1 cellular context compared by ENCODE assay signal in the genomic region with DNA sequence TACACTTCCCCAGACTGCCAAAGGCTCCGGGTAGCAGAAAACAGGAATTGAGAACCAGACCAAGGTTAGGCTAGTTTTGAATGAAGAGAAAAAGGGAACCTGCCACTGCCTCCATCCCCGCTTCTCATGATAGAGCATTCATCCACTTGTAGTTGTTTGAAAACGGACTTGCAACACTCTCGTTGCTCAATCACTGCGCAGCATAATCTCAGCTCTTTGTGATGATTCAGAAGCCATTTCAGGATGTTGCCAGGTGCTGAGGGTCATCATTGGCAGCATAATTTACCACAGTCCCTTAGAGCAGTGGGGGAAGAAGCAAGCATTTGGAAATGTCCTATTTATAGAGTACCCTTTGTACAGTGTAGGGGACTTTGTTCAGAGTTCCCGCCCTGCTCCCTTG.
TF ChIP-seq lines count a peak whose summit lies in the region.

No MANE protein-coding gene starts in this region.

TF ChIP-seq in HepG2, 621 proteins besides CTCF, POLR2A, EP300 and RAD21 (continued from another document and continues in another):
- TF ChIP-seq ZNF513 (CRISPR knock-in tag; conservative IDR thresholded peaks at IDR 0.05) (no peak), ZNF557 (CRISPR knock-in tag; IDR thresholded peaks at IDR 0.05) (no peak), PHF21A (CRISPR knock-in tag; IDR thresholded peaks at IDR 0.05) (no peak), PPARG (CRISPR knock-in tag; conservative IDR thresholded peaks at IDR 0.05) (no peak), PRMT3 (CRISPR knock-in tag; IDR thresholded peaks at IDR 0.05; ENCODE audit: borderline replicate concordance, low read depth) (no peak), ZNF576 (CRISPR knock-in tag; IDR thresholded peaks at IDR 0.05) (no peak), PLRG1 (conservative IDR thresholded peaks at IDR 0.05) (no peak), HNRNPK (IDR thresholded peaks at IDR 0.05; ENCODE audit: low read depth, low read length, poor library complexity, severe bottlenecking) (no peak), SMARCC2 (IDR thresholded peaks at IDR 0.05) (no peak), IRX3 (CRISPR knock-in tag; IDR thresholded peaks at IDR 0.05; ENCODE audit: borderline replicate concordance, low read depth) (no peak), HDAC2 (CRISPR knock-in tag; IDR thresholded peaks at IDR 0.05) (no peak), CENPT (CRISPR knock-in tag; IDR thresholded peaks at IDR 0.05; ENCODE audit: low read depth) (no peak), ZNF614 (CRISPR knock-in tag; IDR thresholded peaks at IDR 0.05; ENCODE audit: borderline replicate concordance) (peak; percentile 28; the same call in 1 of the 2 replicates), TAF15 (IDR thresholded peaks at IDR 0.05; ENCODE audit: low read depth, low read length, poor library complexity, severe bottlenecking) (no peak), ZNF18 (CRISPR knock-in tag; IDR thresholded peaks at IDR 0.05; ENCODE audit: insufficient replicate concordance) (no peak), YEATS4 (CRISPR knock-in tag; IDR thresholded peaks at IDR 0.05; ENCODE audit: borderline replicate concordance) (no peak), KDM3A (CRISPR knock-in tag; IDR thresholded peaks at IDR 0.05; ENCODE audit: low read depth) (no peak), DMAP1 (CRISPR knock-in tag; IDR thresholded peaks at IDR 0.05) (no peak), ZBTB7B (CRISPR knock-in tag; IDR thresholded peaks at IDR 0.05) (no peak), ZNF234 (CRISPR knock-in tag; conservative IDR thresholded peaks at IDR 0.05) (no peak), ZSCAN20 (CRISPR knock-in tag; IDR thresholded peaks at IDR 0.05; ENCODE audit: borderline replicate concordance) (no peak), REXO4 (CRISPR knock-in tag; IDR thresholded peaks at IDR 0.05; ENCODE audit: borderline replicate concordance) (no peak), FOXA3 (CRISPR knock-in tag; IDR thresholded peaks at IDR 0.05) (0 out of 2 replicates have a peak, but pooled peaks have one; percentile 45), ZNF335 (CRISPR knock-in tag; IDR thresholded peaks at IDR 0.05) (no peak), ZNF17 (CRISPR knock-in tag; IDR thresholded peaks at IDR 0.05) (no peak), FOXP1 (IDR thresholded peaks at IDR 0.05) (no peak), FOXP1 (CRISPR knock-in tag; IDR thresholded peaks at IDR 0.05) (0 out of 2 replicates have a peak, but pooled peaks have one; percentile 10), ZNF468 (CRISPR knock-in tag; IDR thresholded peaks at IDR 0.05) (no peak), ZNF546 (CRISPR knock-in tag; conservative IDR thresholded peaks at IDR 0.05) (no peak), ZNF441 (CRISPR knock-in tag; IDR thresholded peaks at IDR 0.05; ENCODE audit: borderline replicate concordance) (no peak), PBX2 (CRISPR knock-in tag; IDR thresholded peaks at IDR 0.05) (no peak), TMF1 (CRISPR knock-in tag; IDR thresholded peaks at IDR 0.05; ENCODE audit: low read depth) (no peak), THAP11 (CRISPR knock-in tag; IDR thresholded peaks at IDR 0.05) (no peak), ZMYM4 (CRISPR knock-in tag; IDR thresholded peaks at IDR 0.05) (no peak), MXD4 (CRISPR knock-in tag; IDR thresholded peaks at IDR 0.05) (no peak), TRIM24 (CRISPR knock-in tag; IDR thresholded peaks at IDR 0.05) (no peak), ZNF670 (CRISPR knock-in tag; IDR thresholded peaks at IDR 0.05; ENCODE audit: borderline replicate concordance) (no peak), RFX5 (IDR thresholded peaks at IDR 0.05; ENCODE audit: low read depth, low read length) (no peak)
- TF ChIP-seq, protein P1, sequence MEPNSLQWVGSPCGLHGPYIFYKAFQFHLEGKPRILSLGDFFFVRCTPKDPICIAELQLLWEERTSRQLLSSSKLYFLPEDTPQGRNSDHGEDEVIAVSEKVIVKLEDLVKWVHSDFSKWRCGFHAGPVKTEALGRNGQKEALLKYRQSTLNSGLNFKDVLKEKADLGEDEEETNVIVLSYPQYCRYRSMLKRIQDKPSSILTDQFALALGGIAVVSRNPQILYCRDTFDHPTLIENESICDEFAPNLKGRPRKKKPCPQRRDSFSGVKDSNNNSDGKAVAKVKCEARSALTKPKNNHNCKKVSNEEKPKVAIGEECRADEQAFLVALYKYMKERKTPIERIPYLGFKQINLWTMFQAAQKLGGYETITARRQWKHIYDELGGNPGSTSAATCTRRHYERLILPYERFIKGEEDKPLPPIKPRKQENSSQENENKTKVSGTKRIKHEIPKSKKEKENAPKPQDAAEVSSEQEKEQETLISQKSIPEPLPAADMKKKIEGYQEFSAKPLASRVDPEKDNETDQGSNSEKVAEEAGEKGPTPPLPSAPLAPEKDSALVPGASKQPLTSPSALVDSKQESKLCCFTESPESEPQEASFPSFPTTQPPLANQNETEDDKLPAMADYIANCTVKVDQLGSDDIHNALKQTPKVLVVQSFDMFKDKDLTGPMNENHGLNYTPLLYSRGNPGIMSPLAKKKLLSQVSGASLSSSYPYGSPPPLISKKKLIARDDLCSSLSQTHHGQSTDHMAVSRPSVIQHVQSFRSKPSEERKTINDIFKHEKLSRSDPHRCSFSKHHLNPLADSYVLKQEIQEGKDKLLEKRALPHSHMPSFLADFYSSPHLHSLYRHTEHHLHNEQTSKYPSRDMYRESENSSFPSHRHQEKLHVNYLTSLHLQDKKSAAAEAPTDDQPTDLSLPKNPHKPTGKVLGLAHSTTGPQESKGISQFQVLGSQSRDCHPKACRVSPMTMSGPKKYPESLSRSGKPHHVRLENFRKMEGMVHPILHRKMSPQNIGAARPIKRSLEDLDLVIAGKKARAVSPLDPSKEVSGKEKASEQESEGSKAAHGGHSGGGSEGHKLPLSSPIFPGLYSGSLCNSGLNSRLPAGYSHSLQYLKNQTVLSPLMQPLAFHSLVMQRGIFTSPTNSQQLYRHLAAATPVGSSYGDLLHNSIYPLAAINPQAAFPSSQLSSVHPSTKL (CRISPR knock-in tag; IDR thresholded peaks at IDR 0.05), result peak; percentile 62
- TF ChIP-seq, protein P2, sequence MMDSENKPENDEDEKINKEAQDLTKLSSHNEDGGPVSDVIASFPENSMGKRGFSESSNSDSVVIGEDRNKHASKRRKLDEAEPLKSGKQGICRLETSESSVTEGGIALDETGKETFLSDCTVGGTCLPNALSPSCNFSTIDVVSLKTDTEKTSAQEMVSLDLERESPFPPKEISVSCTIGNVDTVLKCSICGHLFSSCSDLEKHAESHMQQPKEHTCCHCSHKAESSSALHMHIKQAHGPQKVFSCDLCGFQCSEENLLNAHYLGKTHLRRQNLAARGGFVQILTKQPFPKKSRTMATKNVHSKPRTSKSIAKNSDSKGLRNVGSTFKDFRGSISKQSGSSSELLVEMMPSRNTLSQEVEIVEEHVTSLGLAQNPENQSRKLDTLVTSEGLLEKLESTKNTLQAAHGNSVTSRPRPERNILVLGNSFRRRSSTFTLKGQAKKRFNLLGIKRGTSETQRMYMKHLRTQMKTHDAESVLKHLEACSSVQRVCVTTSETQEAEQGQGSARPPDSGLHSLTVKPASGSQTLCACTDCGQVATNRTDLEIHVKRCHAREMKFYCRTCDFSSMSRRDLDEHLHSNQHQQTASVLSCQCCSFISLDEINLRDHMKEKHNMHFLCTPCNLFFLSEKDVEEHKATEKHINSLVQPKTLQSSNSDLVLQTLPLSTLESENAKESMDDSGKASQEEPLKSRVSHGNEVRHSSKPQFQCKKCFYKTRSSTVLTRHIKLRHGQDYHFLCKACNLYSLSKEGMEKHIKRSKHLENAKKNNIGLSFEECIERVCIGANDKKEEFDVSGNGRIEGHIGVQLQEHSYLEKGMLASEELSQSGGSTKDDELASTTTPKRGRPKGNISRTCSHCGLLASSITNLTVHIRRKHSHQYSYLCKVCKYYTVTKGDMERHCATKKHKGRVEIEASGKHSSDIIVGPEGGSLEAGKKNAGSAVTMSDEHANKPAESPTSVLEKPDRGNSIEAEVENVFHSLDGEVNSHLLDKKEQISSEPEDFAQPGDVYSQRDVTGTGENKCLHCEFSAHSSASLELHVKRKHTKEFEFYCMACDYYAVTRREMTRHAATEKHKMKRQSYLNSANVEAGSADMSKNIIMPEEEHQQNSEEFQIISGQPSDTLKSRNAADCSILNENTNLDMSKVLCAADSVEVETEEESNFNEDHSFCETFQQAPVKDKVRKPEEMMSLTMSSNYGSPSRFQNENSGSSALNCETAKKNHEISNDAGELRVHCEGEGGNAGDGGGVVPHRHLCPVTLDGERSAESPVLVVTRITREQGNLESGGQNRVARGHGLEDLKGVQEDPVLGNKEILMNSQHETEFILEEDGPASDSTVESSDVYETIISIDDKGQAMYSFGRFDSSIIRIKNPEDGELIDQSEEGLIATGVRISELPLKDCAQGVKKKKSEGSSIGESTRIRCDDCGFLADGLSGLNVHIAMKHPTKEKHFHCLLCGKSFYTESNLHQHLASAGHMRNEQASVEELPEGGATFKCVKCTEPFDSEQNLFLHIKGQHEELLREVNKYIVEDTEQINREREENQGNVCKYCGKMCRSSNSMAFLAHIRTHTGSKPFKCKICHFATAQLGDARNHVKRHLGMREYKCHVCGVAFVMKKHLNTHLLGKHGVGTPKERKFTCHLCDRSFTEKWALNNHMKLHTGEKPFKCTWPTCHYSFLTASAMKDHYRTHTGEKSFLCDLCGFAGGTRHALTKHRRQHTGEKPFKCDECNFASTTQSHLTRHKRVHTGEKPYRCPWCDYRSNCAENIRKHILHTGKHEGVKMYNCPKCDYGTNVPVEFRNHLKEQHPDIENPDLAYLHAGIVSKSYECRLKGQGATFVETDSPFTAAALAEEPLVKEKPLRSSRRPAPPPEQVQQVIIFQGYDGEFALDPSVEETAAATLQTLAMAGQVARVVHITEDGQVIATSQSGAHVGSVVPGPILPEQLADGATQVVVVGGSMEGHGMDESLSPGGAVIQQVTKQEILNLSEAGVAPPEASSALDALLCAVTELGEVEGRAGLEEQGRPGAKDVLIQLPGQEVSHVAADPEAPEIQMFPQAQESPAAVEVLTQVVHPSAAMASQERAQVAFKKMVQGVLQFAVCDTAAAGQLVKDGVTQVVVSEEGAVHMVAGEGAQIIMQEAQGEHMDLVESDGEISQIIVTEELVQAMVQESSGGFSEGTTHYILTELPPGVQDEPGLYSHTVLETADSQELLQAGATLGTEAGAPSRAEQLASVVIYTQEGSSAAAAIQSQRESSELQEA (CRISPR knock-in tag; IDR thresholded peaks at IDR 0.05; ENCODE audit: not compliant biosample characterization), result no peak
- TF ChIP-seq, protein P3, sequence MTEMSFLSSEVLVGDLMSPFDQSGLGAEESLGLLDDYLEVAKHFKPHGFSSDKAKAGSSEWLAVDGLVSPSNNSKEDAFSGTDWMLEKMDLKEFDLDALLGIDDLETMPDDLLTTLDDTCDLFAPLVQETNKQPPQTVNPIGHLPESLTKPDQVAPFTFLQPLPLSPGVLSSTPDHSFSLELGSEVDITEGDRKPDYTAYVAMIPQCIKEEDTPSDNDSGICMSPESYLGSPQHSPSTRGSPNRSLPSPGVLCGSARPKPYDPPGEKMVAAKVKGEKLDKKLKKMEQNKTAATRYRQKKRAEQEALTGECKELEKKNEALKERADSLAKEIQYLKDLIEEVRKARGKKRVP (CRISPR knock-in tag; IDR thresholded peaks at IDR 0.05), result peak in 1 of 2 experiments; percentile 65; a peak in 1 of 4 replicates
